Comparison of ENCODE assay signal across 18 cellular contexts in the genomic region with DNA sequence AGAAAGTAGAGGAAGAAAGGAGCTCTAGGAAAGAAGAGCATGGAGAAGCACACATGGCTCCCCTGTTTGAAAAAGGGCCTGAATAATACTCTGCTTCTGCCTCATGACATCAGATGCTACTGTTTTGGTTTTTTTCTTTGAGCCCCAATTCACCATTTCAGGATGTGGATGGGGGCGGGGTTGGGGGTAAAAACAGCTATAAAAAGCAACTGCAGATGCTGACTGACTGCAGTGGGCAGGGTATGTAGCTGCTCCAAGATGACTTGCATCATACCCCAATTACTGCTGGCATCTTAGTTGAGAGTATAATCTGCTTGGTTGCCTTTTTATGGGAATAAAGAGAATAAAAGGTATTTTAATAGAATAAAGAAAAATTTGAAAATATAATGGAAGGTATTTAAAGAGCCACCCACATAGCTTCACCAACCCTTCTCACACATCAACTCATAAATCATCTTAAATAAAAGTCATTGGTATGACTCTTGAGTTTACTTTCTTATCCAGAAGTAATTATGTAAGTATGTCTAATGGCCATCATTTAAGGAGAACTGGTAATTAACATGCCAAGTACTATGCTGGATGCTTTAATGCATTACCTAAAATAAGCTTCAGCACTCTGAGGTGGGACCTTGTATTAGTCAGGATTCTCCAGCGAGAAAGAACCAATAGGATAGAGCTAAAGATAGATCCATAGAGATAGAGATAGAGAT.
"Had no signal": no experiment of that assay in that cellular context is flagged by ENCODE, and none has a peak within 500 bp of the region (broad histone marks: within the 10 kb centered on the region; RNA-seq: fewer than 3 reads in every experiment).

No MANE protein-coding gene starts in this region.

- H3K27me3 Mint-ChIP-seq: activated B cell treated with CpG ODN at 0.5 μM for 24 hours; activated CD8-positive, alpha-beta memory T cell treated with anti-CD3 and anti-CD28 coated beads, Interleukin-2, amount 10 ng/mL, durations not matched to agents 7 days and 5 days had no signal

- H3K4me3 Mint-ChIP-seq: activated B cell treated with CpG ODN at 0.5 μM for 24 hours; activated CD8-positive, alpha-beta memory T cell treated with anti-CD3 and anti-CD28 coated beads, Interleukin-2, amount 10 ng/mL, durations not matched to agents 7 days and 5 days; activated T-cell treated with anti-CD3 and anti-CD28 coated beads, Interleukin-2, amount 50 U/mL, for 4 hours; nephron progenitor cell; T-helper 1 cell treated with Interleukin-12 subunit alpha and Interleukin-12 subunit beta and Interleukin-4 antibody, amounts not matched to agents 30 μg/mL and 1 μg/mL, for 36 hours had no signal

- H3K4me3 ChIP-seq: breast epithelium, dorsolateral prefrontal cortex, left lung, psoas muscle had no signal

- H3K27ac Mint-ChIP-seq: activated B cell treated with CpG ODN at 0.5 μM for 24 hours; activated CD8-positive, alpha-beta memory T cell treated with anti-CD3 and anti-CD28 coated beads, Interleukin-2, amount 10 ng/mL, durations not matched to agents 7 days and 5 days; nephron progenitor cell; T-helper 1 cell treated with Interleukin-12 subunit alpha and Interleukin-12 subunit beta and Interleukin-4 antibody, amounts not matched to agents 30 μg/mL and 1 μg/mL, for 36 hours had no signal

- H3K36me3 ChIP-seq: breast epithelium, left lung had no signal

- H3K4me1 ChIP-seq: breast epithelium, left lung, psoas muscle had no signal

- ATAC-seq: activated CD8-positive, alpha-beta memory T cell treated with anti-CD3 and anti-CD28 coated beads, Interleukin-2, amount 10 ng/mL, durations not matched to agents 7 days and 5 days; activated T-cell treated with anti-CD3 and anti-CD28 coated beads, Interleukin-2, amount 50 U/mL, for 4 hours; left lung; psoas muscle; sciatic nerve had no signal

- H3K27me3 ChIP-seq: breast epithelium, dorsolateral prefrontal cortex, left lung had no signal

- H3K9me3 ChIP-seq: breast epithelium, left lung, psoas muscle had no signal

- H3K36me3 Mint-ChIP-seq: activated CD8-positive, alpha-beta memory T cell treated with anti-CD3 and anti-CD28 coated beads, Interleukin-2, amount 10 ng/mL, durations not matched to agents 7 days and 5 days had no signal

- H3K9me3 Mint-ChIP-seq: activated B cell treated with CpG ODN at 0.5 μM for 24 hours; activated T-cell treated with anti-CD3 and anti-CD28 coated beads, Interleukin-2, amount 50 U/mL, for 4 hours; nephron progenitor cell; T-helper 1 cell treated with Interleukin-12 subunit alpha and Interleukin-12 subunit beta and Interleukin-4 antibody, amounts not matched to agents 30 μg/mL and 1 μg/mL, for 36 hours had no signal

- DNase-seq: activated B cell treated with CpG ODN at 0.5 μM for 24 hours; activated CD4-positive, alpha-beta T cell treated with anti-CD3 and anti-CD28 coated beads, Interleukin-2, amount 50 U/mL, for 1 hour; activated CD8-positive, alpha-beta memory T cell treated with anti-CD3 and anti-CD28 coated beads, Interleukin-2, amount 10 ng/mL, durations not matched to agents 7 days and 5 days; activated effector memory CD4-positive, alpha-beta T cell treated with anti-CD3 and anti-CD28 coated beads, Interleukin-2, amount 50 U/mL, for 16 hours; activated T-cell treated with anti-CD3 and anti-CD28 coated beads, Interleukin-2, amount 50 U/mL, for 4 hours; aorta; dorsolateral prefrontal cortex; glutamatergic neuron; left lung; nephron progenitor cell; psoas muscle; stimulated activated CD4-positive, alpha-beta T cell treated with anti-CD3 and anti-CD28 coated beads, Interleukin-2, amount 100 ng/mL, for 24 hours; stimulated activated naive CD4-positive, alpha-beta T cell; substantia nigra; trophoblast cell had no signal
